In genomic region chr3:11662392-11662990, GRCh38 we compare ENCODE assay signal across 12 cellular contexts. TPM values are rescaled to one million over a fixed set of nuclear protein-coding genes. Genes with fewer than 3 reads are reported as not detected.
DNase-seq lines count a peak whose midpoint lies in the region; ATAC-seq and TF ChIP-seq lines count a peak whose summit lies in the region.
"Had no signal": no experiment of that assay in that cellular context is flagged by ENCODE, and none has a peak within 500 bp of the region (broad histone marks: within the 10 kb centered on the region; RNA-seq: fewer than 3 reads in every experiment).

No MANE protein-coding gene starts in this region.

- peaks cover 4% of the 10 kb centered on the region; the same call in 1 of the 2 replicates for H3K4me1 ChIP-seq in DOHH2 (ENCODE audit: control insufficient read depth, low read length)
- H3K4me1 ChIP-seq in Loucy (ENCODE audit: insufficient read depth, low read length, poor library complexity, severe bottlenecking), result no peaks in the 10 kb centered on the region
- H3K4me1 ChIP-seq: parathyroid adenoma had no signal

- peaks cover 81% of the 10 kb centered on the region for H3K79me2 ChIP-seq in DOHH2 (ENCODE audit: control insufficient read depth, low read length)
- H3K79me2 ChIP-seq in Loucy (ENCODE audit: insufficient read depth, low read length), result no peaks in the 10 kb centered on the region

- no peak overlapping the region for H3K27ac ChIP-seq in DOHH2 (ENCODE audit: low read depth, low read length)
- H3K27ac ChIP-seq: colonic mucosa, parathyroid adenoma had no signal

- H3K27me3 ChIP-seq in DOHH2 (ENCODE audit: control insufficient read depth, low read length) (no peaks in the 10 kb centered on the region), Loucy (ENCODE audit: insufficient read depth, low read length, poor library complexity, severe bottlenecking) (no peaks in the 10 kb centered on the region)
- H3K27me3 ChIP-seq: colonic mucosa had no signal

- H3F3A ChIP-seq in DOHH2 (ENCODE audit: control insufficient read depth, insufficient read depth) (no peaks in the 10 kb centered on the region), Loucy (ENCODE audit: low read depth) (no peaks in the 10 kb centered on the region)

- peak; percentile 29 for TF ChIP-seq CTCF in DOHH2 (IDR thresholded peaks at IDR 0.05; ENCODE audit: low read depth, low read length, poor library complexity, severe bottlenecking)
- peak; percentile 34; the same call in 1 of the 2 replicates for TF ChIP-seq CTCF in Loucy (conservative IDR thresholded peaks at IDR 0.05; ENCODE audit: low read length)
- TF ChIP-seq CTCF in choroid plexus epithelial cell (conservative IDR thresholded peaks at IDR 0.05; ENCODE audit: low read depth, low read length), result peak; percentile 59

- H2AFZ ChIP-seq in Loucy (ENCODE audit: low read length), result no peak overlapping the region
- H2AFZ ChIP-seq: parathyroid adenoma had no signal

- no peak for ATAC-seq in HG03135 (IDR thresholded peaks at IDR 0.05; ENCODE audit: unreplicated experiment)
- ATAC-seq: activated T-cell treated with anti-CD3 and anti-CD28 coated beads, Interleukin-2, amount 50 U/mL, for 72 hours had no signal

- no peaks in the 10 kb centered on the region for H3K9me2 ChIP-seq in DOHH2 (replicated peaks; ENCODE audit: control insufficient read depth, low read length)
- H3K9me2 ChIP-seq in Loucy (replicated peaks; ENCODE audit: low read depth, low read length), result no peaks in the 10 kb centered on the region

- no peak overlapping the region for H3K9ac ChIP-seq in Loucy (ENCODE audit: low read depth, low read length, poor library complexity, severe bottlenecking)
- H3K9ac ChIP-seq: parathyroid adenoma had no signal

- H3K4me2 ChIP-seq in DOHH2 (ENCODE audit: low read length) (no peak overlapping the region), Loucy (ENCODE audit: low read depth, low read length, poor library complexity, severe bottlenecking) (no peak overlapping the region)

- H3K9me3 ChIP-seq in DOHH2 (ENCODE audit: control insufficient read depth, insufficient read depth, low read length) (no peaks in the 10 kb centered on the region), Loucy (ENCODE audit: insufficient read depth, low read depth, low read length) (no peaks in the 10 kb centered on the region)
- H3K9me3 ChIP-seq: colonic mucosa had no signal

- H4K20me1 ChIP-seq in DOHH2 (ENCODE audit: control insufficient read depth, insufficient read depth, low read depth, low read length) (peaks cover 12% of the 10 kb centered on the region; the same call in 1 of the 2 replicates), Loucy (ENCODE audit: insufficient read depth, low read length, poor library complexity, severe bottlenecking) (no peaks in the 10 kb centered on the region)

- H3K36me3 ChIP-seq in DOHH2 (ENCODE audit: control insufficient read depth, low read length) (no peaks in the 10 kb centered on the region), Loucy (ENCODE audit: insufficient read depth, low read length) (no peaks in the 10 kb centered on the region)
- H3K36me3 ChIP-seq: colonic mucosa had no signal

- DNase-seq in choroid plexus epithelial cell (ENCODE audit: low read depth), result peak; percentile 37
- peak; percentile 34 for DNase-seq in myocyte (ENCODE audit: low read depth)
- DNase-seq in activated CD4-positive, alpha-beta T cell treated with anti-CD3 and anti-CD28 coated beads for 48 hours, result no peak
- DNase-seq in activated CD4-positive, CD25-positive, alpha-beta regulatory T cell treated with anti-CD3 and anti-CD28 coated beads, Interleukin-2, amount 50 U/mL, for 72 hours, result no peak
- no peak for DNase-seq in NCI-H1092 (lab: John Stamatoyannopoulos, UW)
- DNase-seq: activated T-cell treated with anti-CD3 and anti-CD28 coated beads, Interleukin-2, amount 50 U/mL, for 72 hours; colonic mucosa; T-helper 9 cell had no signal

- H3K4me3 ChIP-seq in DOHH2 (ENCODE audit: low read length), result no peak overlapping the region
- H3K4me3 ChIP-seq in Loucy (ENCODE audit: low read length, poor library complexity, severe bottlenecking), result no peak overlapping the region
- H3K4me3 ChIP-seq in choroid plexus epithelial cell (ENCODE audit: low read depth, low read length), result no peak overlapping the region
- H3K4me3 ChIP-seq: colonic mucosa had no signal

RNA-seq across cellular contexts. Expression of gene VGLL4, which starts 18.8 kb away (rescaled TPM):
- total RNA-seq in myocyte, result 71.9 and 102 TPM in 2 replicates
- polyA plus RNA-seq in myocyte (2012), result 60.3 TPM

Comparison
In these comparisons a context has a peak if more than half of its experiments do, and no peak if none do; other contexts are left out.
1. DNase-seq: peak in choroid plexus epithelial cell (single experiment) and myocyte (single experiment); none in activated CD4-positive, alpha-beta T cell treated with anti-CD3 and anti-CD28 coated beads for 48 hours (single experiment), activated CD4-positive, CD25-positive, alpha-beta regulatory T cell treated with anti-CD3 and anti-CD28 coated beads, Interleukin-2, amount 50 U/mL, for 72 hours (single experiment) and NCI-H1092 (single experiment).
2. Peak in every context shown above with its lines, with median percentiles within 50 percentile points of each other: CTCF ChIP-seq.